Comparison of ENCODE assay signal across 1 cellular context in the genomic region with DNA sequence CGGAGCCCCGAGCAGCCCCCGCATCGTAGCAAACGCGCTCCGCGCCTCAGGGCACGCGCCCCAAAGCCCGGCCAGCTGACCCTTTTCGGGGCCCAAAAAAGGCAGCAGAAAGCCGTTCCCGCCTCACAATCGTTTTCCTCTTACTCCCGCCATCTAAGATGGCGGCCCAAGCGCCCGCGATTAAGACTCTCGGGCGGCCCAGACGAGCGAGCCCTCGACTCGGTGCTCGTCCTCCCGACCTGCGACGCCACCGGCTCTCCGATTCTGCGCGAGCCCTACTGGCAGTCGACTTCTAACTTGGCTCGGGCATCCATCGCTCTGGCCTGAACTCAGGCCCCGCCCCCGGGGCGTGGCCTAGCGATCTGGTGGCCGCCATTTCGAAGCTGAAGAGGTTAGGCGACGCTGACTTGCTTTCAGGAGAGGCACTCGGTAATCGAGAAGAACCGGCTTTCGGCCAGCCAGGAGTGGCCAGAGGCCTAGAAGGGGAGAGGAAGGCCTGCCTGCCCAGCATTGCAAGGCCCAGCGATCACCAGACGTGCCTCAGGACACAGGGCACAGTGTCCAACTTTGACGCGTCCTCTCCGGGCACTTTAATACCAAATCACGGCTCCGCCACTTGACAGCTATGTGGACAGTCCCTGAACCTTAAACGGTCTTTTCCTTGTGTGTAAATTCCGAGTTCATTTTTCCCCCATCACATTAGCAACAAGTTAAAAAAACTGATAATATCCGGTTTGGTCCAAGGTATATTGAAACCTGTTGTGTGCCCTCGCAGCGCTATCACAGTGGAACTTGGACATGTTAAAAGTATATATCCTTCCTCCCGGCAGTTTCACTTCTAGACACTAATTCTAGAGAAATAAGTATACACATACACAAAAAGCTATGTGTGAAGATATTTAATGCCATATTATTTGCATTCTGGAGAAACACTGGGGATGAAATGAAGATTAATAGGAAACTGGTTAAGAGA.
TF ChIP-seq lines count a peak whose summit lies in the region.

Gene RAF1 (minus strand): TSS at position 182 of the 973 bp plus-strand sequence. CDS start 45,396 bp downstream, outside the sequence.

TF ChIP-seq in HepG2, 621 proteins besides CTCF, POLR2A, EP300 and RAD21 (continued from another document and continues in another):
- TF ChIP-seq CEBPZ (IDR thresholded peaks at IDR 0.05; ENCODE audit: low read length) (no peak), SMARCC2 (IDR thresholded peaks at IDR 0.05) (no peak), ZNF615 (CRISPR knock-in tag; IDR thresholded peaks at IDR 0.05; ENCODE audit: borderline replicate concordance) (0 out of 2 replicates have a peak, but pooled peaks have one; percentile 63), ZNF501 (CRISPR knock-in tag; IDR thresholded peaks at IDR 0.05) (peak; percentile 95), ZKSCAN1 (IDR thresholded peaks at IDR 0.05; ENCODE audit: low read length) (no peak), HMGXB4 (CRISPR knock-in tag; IDR thresholded peaks at IDR 0.05; ENCODE audit: borderline replicate concordance in 1 of 2, low read depth in 1 of 2) (peak; percentile 94 to 97), CREB1 (IDR thresholded peaks at IDR 0.05) (peak; percentile 55; the same call in 1 of the 2 replicates), CREB1 (CRISPR knock-in tag; IDR thresholded peaks at IDR 0.05) (peak; percentile 84), ZBTB33 (CRISPR knock-in tag; IDR thresholded peaks at IDR 0.05) (no peak), TCF7L2 (IDR thresholded peaks at IDR 0.05; ENCODE audit: low read depth, low read length) (no peak), FUBP1 (CRISPR knock-in tag; IDR thresholded peaks at IDR 0.05; ENCODE audit: borderline replicate concordance) (no peak), TP53 (CRISPR knock-in tag; conservative IDR thresholded peaks at IDR 0.05) (peak; percentile 33; the same call in 1 of the 2 replicates), ZNF230 (CRISPR knock-in tag; IDR thresholded peaks at IDR 0.05) (peak; percentile 56; the same call in 1 of the 2 replicates), ARID3A (IDR thresholded peaks at IDR 0.05; ENCODE audit: low read depth, low read length) (peak; percentile 50; the same call in 1 of the 2 replicates), NCOA2 (CRISPR knock-in tag; IDR thresholded peaks at IDR 0.05) (peak; percentile 63), ZNF142 (CRISPR knock-in tag; IDR thresholded peaks at IDR 0.05) (no peak), HMGXB3 (CRISPR knock-in tag; IDR thresholded peaks at IDR 0.05; ENCODE audit: borderline replicate concordance) (peak; percentile 84; the same call in 1 of the 2 replicates)
- TF ChIP-seq, protein P1, sequence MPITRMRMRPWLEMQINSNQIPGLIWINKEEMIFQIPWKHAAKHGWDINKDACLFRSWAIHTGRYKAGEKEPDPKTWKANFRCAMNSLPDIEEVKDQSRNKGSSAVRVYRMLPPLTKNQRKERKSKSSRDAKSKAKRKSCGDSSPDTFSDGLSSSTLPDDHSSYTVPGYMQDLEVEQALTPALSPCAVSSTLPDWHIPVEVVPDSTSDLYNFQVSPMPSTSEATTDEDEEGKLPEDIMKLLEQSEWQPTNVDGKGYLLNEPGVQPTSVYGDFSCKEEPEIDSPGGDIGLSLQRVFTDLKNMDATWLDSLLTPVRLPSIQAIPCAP (CRISPR knock-in tag; IDR thresholded peaks at IDR 0.05; ENCODE audit: low read depth), result no peak
- TF ChIP-seq, protein P2, sequence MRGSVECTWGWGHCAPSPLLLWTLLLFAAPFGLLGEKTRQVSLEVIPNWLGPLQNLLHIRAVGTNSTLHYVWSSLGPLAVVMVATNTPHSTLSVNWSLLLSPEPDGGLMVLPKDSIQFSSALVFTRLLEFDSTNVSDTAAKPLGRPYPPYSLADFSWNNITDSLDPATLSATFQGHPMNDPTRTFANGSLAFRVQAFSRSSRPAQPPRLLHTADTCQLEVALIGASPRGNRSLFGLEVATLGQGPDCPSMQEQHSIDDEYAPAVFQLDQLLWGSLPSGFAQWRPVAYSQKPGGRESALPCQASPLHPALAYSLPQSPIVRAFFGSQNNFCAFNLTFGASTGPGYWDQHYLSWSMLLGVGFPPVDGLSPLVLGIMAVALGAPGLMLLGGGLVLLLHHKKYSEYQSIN (CRISPR knock-in tag; IDR thresholded peaks at IDR 0.05; ENCODE audit: borderline replicate concordance), result no peak
